In the genomic region with DNA sequence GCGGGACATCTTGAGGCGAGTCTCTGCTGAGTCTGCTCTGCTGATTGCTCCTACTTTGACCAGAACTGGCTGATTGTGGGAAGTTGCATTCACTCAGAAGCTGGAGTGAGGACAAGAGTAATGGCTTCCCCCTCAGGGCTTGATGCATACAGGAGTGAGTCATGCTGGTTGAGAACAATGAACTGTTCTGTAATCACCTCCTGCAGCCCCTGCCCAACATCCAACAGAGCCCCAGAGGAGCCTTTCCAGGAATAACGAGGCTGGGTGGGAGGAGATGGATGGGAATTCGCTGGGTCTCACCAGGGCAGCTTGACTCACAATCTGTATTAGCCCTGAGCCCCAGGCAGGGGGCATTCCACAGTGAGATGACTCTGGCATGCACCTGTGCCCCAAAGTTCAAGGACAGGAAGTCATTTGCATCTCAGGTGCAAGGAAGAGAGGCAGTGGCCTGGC, we compare ENCODE assay signal across 13 cellular contexts.
DNase-seq lines count a peak whose midpoint lies in the region; TF ChIP-seq lines count a peak whose summit lies in the region.
"Had no signal": no experiment of that assay in that cellular context is flagged by ENCODE, and none has a peak within 500 bp of the region (broad histone marks: within the 10 kb centered on the region; RNA-seq: fewer than 3 reads in every experiment).

No MANE protein-coding gene starts in this region.

- H3K4me3 ChIP-seq in effector memory CD4-positive, alpha-beta T cell (ENCODE audit: insufficient read depth, low read depth, low read length, poor library complexity, severe bottlenecking), result no peak overlapping the region
- H3K4me3 ChIP-seq: BLaER1 treated with 17β-estradiol and CSF1 and Interleukin-3, amounts not matched to agents 10 nM and 100 nM; pancreas had no signal

- H3K9me3 ChIP-seq in effector memory CD4-positive, alpha-beta T cell (ENCODE audit: control insufficient read depth, low read length), result no peaks in the 10 kb centered on the region
- H3K9me3 ChIP-seq: BLaER1 treated with 17β-estradiol and CSF1 and Interleukin-3, amounts not matched to agents 10 nM and 100 nM; pancreas had no signal

- no peaks in the 10 kb centered on the region for H3K4me1 ChIP-seq in effector memory CD4-positive, alpha-beta T cell (ENCODE audit: control insufficient read depth, insufficient read depth, low read length, poor library complexity, severe bottlenecking)
- H3K4me1 ChIP-seq: BLaER1 treated with 17β-estradiol and CSF1 and Interleukin-3, amounts not matched to agents 10 nM and 100 nM; pancreas had no signal

- TF ChIP-seq CTCF in GM10266 (IDR thresholded peaks at IDR 0.05; ENCODE audit: control insufficient read depth, insufficient read depth, low read depth, missing control alignments), result no peak

- H3K27me3 ChIP-seq in effector memory CD4-positive, alpha-beta T cell (replicated peaks; ENCODE audit: control insufficient read depth, insufficient read depth, low read length, poor library complexity, severe bottlenecking), result no peaks in the 10 kb centered on the region
- H3K27me3 ChIP-seq: BLaER1 treated with 17β-estradiol and CSF1 and Interleukin-3, amounts not matched to agents 10 nM and 100 nM; pancreas had no signal

- H3K27ac ChIP-seq in effector memory CD4-positive, alpha-beta T cell (ENCODE audit: insufficient read depth, low read length, poor library complexity, severe bottlenecking), result no peak overlapping the region
- H3K27ac ChIP-seq: BLaER1 treated with 17β-estradiol and CSF1 and Interleukin-3, amounts not matched to agents 10 nM and 100 nM; pancreas had no signal

- peak; percentile 82 for DNase-seq in DMS53 treated with DMSO at 0.1 percent for 48 hours (lab: John Stamatoyannopoulos, UW; ENCODE audit: unreplicated experiment)
- peak; percentile 15 for DNase-seq in NAMALWA (ENCODE audit: low spot score)
- DNase-seq in SHP77 treated with DMSO at 0.1 percent for 48 hours (lab: John Stamatoyannopoulos, UW), result peak; percentile 92
- DNase-seq in iPS DF 19.7 (ENCODE audit: low read depth, low spot score), result peak; percentile 84
- no peak for DNase-seq in NCI-H1694 treated with DMSO at 0.1 percent for 48 hours (lab: John Stamatoyannopoulos, UW)
- DNase-seq in GM10266 (ENCODE audit: extremely low spot score), result no peak
- DNase-seq in effector memory CD4-positive, alpha-beta T cell, result no peak
- no peak for DNase-seq in T-helper 9 cell
- DNase-seq: activated B cell treated with CpG ODN at 0.5 μM for 24 hours, activated gamma-delta T cell, cortex of kidney, pancreas had no signal

- no peaks in the 10 kb centered on the region for H3K36me3 ChIP-seq in effector memory CD4-positive, alpha-beta T cell (ENCODE audit: control insufficient read depth, insufficient read depth, low read length)
- H3K36me3 ChIP-seq: BLaER1 treated with 17β-estradiol and CSF1 and Interleukin-3, amounts not matched to agents 10 nM and 100 nM; pancreas had no signal

Comparison
In these comparisons a context has a peak if more than half of its experiments do, and no peak if none do; other contexts are left out.
1. DNase-seq: peak in DMS53 treated with DMSO at 0.1 percent for 48 hours (single experiment), NAMALWA (single experiment), SHP77 treated with DMSO at 0.1 percent for 48 hours (single experiment) and iPS DF 19.7 (single experiment); none in NCI-H1694 treated with DMSO at 0.1 percent for 48 hours (single experiment), GM10266 (single experiment), effector memory CD4-positive, alpha-beta T cell (0 of 3) and T-helper 9 cell (single experiment).